In the genomic region with DNA sequence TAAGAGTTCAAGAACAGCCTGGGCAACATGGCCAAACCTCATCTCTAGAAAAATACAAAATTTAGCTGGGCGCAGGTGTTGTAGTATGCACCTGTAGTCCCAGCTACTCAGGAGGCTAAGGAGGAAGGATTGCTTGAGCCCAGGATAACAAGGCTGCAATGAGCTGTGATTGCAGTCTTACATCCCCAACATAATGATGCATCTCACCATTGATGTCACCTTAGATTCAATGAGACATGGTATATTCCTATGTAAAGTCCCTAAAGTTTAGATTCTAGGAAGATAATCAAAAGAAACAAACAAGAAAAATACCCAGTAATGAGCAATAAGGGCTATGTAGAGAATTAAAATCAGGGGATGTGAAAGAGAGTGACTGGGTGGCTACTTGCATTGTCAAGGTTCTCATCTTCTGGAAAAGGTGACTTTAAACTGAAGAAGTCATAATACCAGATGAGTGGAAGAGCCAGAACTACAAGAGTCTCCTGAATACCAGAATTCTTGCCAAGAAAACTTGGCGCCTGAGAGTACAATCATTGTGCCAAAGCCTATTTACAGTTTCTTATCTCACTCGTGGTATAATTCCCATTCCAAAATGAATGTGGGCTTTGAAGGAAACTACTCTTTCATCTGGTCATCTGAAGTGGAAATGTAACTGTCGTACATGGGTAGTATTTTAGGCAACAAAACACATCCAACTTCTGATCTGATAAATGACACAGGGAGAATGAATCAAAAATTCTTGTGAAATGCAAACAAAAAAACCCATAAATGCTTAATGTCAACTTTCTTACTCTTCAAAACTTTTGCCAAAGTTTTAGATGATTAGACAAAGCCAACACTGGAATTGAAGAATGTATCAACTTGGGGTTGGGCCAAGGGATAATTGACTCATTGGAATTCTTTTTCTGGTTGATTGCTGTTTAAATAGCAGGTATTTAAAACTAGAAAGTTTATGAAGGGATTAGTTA, we compare ENCODE assay signal across 15 cellular contexts.
DNase-seq lines count a peak whose midpoint lies in the region; ATAC-seq and TF ChIP-seq lines count a peak whose summit lies in the region.
"Had no signal": no experiment of that assay in that cellular context is flagged by ENCODE, and none has a peak within 500 bp of the region (broad histone marks: within the 10 kb centered on the region; RNA-seq: fewer than 3 reads in every experiment).

No MANE protein-coding gene starts in this region.

- intact Hi-C loops in heart left ventricle (cut with DNase I), result no loop called here

- no peaks in the 10 kb centered on the region for H3K36me3 ChIP-seq in heart left ventricle
- H3K36me3 ChIP-seq in skeletal muscle tissue (ENCODE audit: control insufficient read depth in 3 of 3, insufficient read depth in 3 of 3, low read length in 3 of 3), result no peaks in the 10 kb centered on the region
- H3K36me3 ChIP-seq: neutrophil, tibial artery had no signal

- peak; percentile 90 to 94 (median 90) for ATAC-seq in heart left ventricle
- ATAC-seq in GM19463 (IDR thresholded peaks at IDR 0.05; ENCODE audit: unreplicated experiment), result no peak

- no peak overlapping the region for H3K9ac ChIP-seq in skeletal muscle tissue (ENCODE audit: low read depth in 1 of 3, low read length in 3 of 3)
- H3K9ac ChIP-seq: SK-N-SH had no signal

- DNase-seq in NCI-H1105 treated with DMSO at 0.1 percent for 48 hours (lab: John Stamatoyannopoulos, UW) (peak; percentile 48), NCI-H1105 (lab: John Stamatoyannopoulos, UW) (no peak), RPMI7951 (ENCODE audit: low read depth) (peak; percentile 11), heart left ventricle (peak in 1 of 5 donors; percentile 35), Ammon's horn (ENCODE audit: low spot score) (no peak), hepatic stellate cell (ENCODE audit: low spot score) (no peak)
- DNase-seq: 8988T; activated CD4-positive, alpha-beta T cell treated with anti-CD3 and anti-CD28 coated beads for 4 hours; DND-41; immature natural killer cell; SK-N-SH; tibial artery had no signal

- no peak overlapping the region for H3K4me3 ChIP-seq in heart left ventricle
- no peak overlapping the region for H3K4me3 ChIP-seq in skeletal muscle tissue (ENCODE audit: low read length in 3 of 3)
- H3K4me3 ChIP-seq: tibial artery had no signal

- H3K27me3 ChIP-seq in heart left ventricle (no peaks in the 10 kb centered on the region), skeletal muscle tissue (ENCODE audit: control insufficient read depth in 3 of 3, insufficient read depth in 3 of 3, low read length in 3 of 3) (no peaks in the 10 kb centered on the region)
- H3K27me3 ChIP-seq: neutrophil, tibial artery had no signal

- peaks cover 0 to 24% (median 15%) of the 10 kb centered on the region in 12 donors for H3K4me1 ChIP-seq in heart left ventricle
- peaks cover 0 to 11% (median 9%) of the 10 kb centered on the region in 3 donors for H3K4me1 ChIP-seq in skeletal muscle tissue (ENCODE audit: control insufficient read depth in 3 of 3, insufficient read depth in 3 of 3, low read length in 3 of 3)

- 25 to 30% (median 28%) methylated on average over 4 of the region's 4 CpGs for WGBS in heart left ventricle, 4 donors

- H3K9me3 ChIP-seq in heart left ventricle (no peaks in the 10 kb centered on the region), skeletal muscle tissue (ENCODE audit: control insufficient read depth in 3 of 3, low read length in 3 of 3) (no peaks in the 10 kb centered on the region)
- H3K9me3 ChIP-seq: neutrophil, SK-N-SH, tibial artery had no signal

- TF ChIP-seq POLR2A in heart left ventricle (IDR thresholded peaks at IDR 0.05), result no peak

- TF ChIP-seq CTCF in heart left ventricle (IDR thresholded peaks at IDR 0.05), result no peak

- H3K27ac ChIP-seq in heart left ventricle, result peak overlapping the region in 10 of 12 donors; percentile 33 to 67 (median 50)
- H3K27ac ChIP-seq in skeletal muscle tissue (ENCODE audit: low read depth, low read length), result peak overlapping the region; percentile 28
- H3K27ac ChIP-seq: neutrophil, tibial artery had no signal

Comparison
In these comparisons a context has a peak if more than half of its experiments do, and no peak if none do; other contexts are left out.
1. DNase-seq: peak in NCI-H1105 treated with DMSO at 0.1 percent for 48 hours (single experiment) and RPMI7951 (single experiment); none in NCI-H1105 (single experiment), Ammon's horn (single experiment) and hepatic stellate cell (single experiment).